Comparison of ENCODE assay signal across 24 cellular contexts in the genomic region with DNA sequence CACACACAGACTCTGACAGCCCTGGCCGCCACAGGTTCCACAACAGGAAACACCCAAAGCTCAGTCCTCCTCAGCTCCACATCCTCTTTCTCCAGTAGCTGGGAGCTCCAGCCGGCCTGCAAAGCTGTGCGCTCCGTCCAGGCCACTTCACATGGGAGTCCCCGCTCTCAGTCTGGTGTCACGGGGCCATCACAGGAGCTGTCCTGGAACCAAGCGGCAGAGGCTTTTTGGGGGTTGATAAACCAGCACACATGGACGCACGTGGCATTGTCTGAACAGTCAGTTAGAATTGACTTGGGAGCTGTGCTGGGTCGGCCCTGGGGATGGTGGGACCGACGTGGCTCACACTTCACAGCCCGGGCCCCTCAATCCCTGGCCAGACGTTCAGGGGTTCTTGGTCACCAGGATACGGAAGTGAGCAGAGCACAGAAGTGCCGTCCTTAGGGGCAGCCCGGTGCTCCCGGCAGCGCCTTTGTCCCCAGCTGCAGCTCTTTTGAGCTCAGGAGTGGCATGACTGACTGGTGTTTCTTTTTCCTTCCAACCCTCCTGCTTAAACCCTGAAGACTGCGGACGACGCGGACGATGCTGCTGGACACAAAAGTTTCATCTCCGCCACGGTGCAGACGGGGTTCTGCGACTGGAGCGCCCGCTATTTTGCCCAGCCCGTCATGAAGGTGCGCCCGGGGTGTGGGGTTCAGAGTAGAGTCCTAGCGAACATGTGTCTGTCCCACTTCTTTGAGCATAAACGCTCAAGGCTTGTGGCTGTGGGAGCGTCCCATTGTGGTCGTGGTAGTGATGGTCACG.
A peak's percentile ranks its signal among the peaks of the same experiment; 100 is the strongest.
DNase-seq lines count a peak whose midpoint lies in the region; ATAC-seq and TF ChIP-seq lines count a peak whose summit lies in the region.
"Had no signal": no experiment of that assay in that cellular context is flagged by ENCODE, and none has a peak within 500 bp of the region (broad histone marks: within the 10 kb centered on the region; RNA-seq: fewer than 3 reads in every experiment).

No MANE protein-coding gene starts in this region.

- H3K4me1 Mint-ChIP-seq in dendritic cell treated with granulocyte-macrophage colony-stimulating factor and Interleukin-4, amounts not matched to agents 40 ng/mL and 50 ng/mL, for 4 days (ENCODE audit: low read depth) = peaks cover 7% of the 10 kb centered on the region
- H3K4me1 Mint-ChIP-seq: CD14-positive monocyte had no signal

- no peak overlapping the region for H2AFZ ChIP-seq in osteoblast (ENCODE audit: low read length)
- H2AFZ ChIP-seq: GM23248 had no signal

- H3K27me3 ChIP-seq in RWPE2 (ENCODE audit: insufficient read depth, poor library complexity, severe bottlenecking) (no peaks in the 10 kb centered on the region), osteoblast (ENCODE audit: insufficient read depth, low read length) (no peaks in the 10 kb centered on the region), upper lobe of right lung (no peaks in the 10 kb centered on the region), prostate gland (replicated peaks; ENCODE audit: insufficient read depth) (no peaks in the 10 kb centered on the region)

- peaks cover 32% of the 10 kb centered on the region for H3K36me3 ChIP-seq in RWPE2 (ENCODE audit: low read depth)
- peaks cover 16% of the 10 kb centered on the region for H3K36me3 ChIP-seq in osteoblast (ENCODE audit: insufficient read depth, low read length)
- peaks cover 40% of the 10 kb centered on the region for H3K36me3 ChIP-seq in upper lobe of right lung
- peaks cover 0 to 10% of the 10 kb centered on the region in 2 donors for H3K36me3 ChIP-seq in prostate gland

- DNase-seq in RWPE2 (ENCODE audit: low spot score) (peak; percentile 58), osteoblast (ENCODE audit: insufficient read length, low spot score, missing footprints) (peak; percentile 56), upper lobe of right lung (peak; percentile 60), prostate gland (ENCODE audit: low spot score) (no peak), NCI-H1417 (lab: John Stamatoyannopoulos, UW) (no peak)
- DNase-seq: AML-193; Calu3; DMS153; GM23248; H7; Kasumi-1; NCI-H1092 treated with DMSO at 0.1 percent for 48 hours; NCI-H1436 treated with DMSO at 0.1 percent for 48 hours; NCI-H187 treated with DMSO at 0.1 percent for 48 hours; NCI-H2171 treated with DMSO at 0.1 percent for 48 hours; NCI-H524; NCI-H774; NK-92 treated with Interleukin-12 subunit alpha and Interleukin-12 subunit beta, amount 100 ng/mL, for 24 hours; PC-3; Right ventricle myocardium superior had no signal

- peaks cover 86% of the 10 kb centered on the region for H3K36me3 Mint-ChIP-seq in dendritic cell treated with granulocyte-macrophage colony-stimulating factor and Interleukin-4, amounts not matched to agents 40 ng/mL and 50 ng/mL, for 4 days (ENCODE audit: low read depth)

- no peak overlapping the region for H3K4me2 ChIP-seq in osteoblast (ENCODE audit: insufficient read depth, low read length)
- H3K4me2 ChIP-seq: A549 had no signal

- no peaks in the 10 kb centered on the region for H3K79me2 ChIP-seq in osteoblast (ENCODE audit: insufficient read depth, low read length)

- WGBS in prostate gland = 94% methylated on average over 33 of the region's 38 CpGs

- no peak overlapping the region for H3K4me3 ChIP-seq in RWPE2 (ENCODE audit: severe bottlenecking)
- H3K4me3 ChIP-seq in osteoblast (ENCODE audit: insufficient read depth, low read length) = no peak overlapping the region
- H3K4me3 ChIP-seq in upper lobe of right lung = no peak overlapping the region
- no peak overlapping the region for H3K4me3 ChIP-seq in prostate gland
- H3K4me3 ChIP-seq: A549, GM23248 had no signal

- no peaks in the 10 kb centered on the region for H3K9me3 Mint-ChIP-seq in dendritic cell treated with granulocyte-macrophage colony-stimulating factor and Interleukin-4, amounts not matched to agents 40 ng/mL and 50 ng/mL, for 4 days
- H3K9me3 Mint-ChIP-seq: CD14-positive monocyte had no signal

- ATAC-seq in RWPE2 (ENCODE audit: low read depth) (no peak), upper lobe of right lung (no peak), GM18511 (IDR thresholded peaks at IDR 0.05; ENCODE audit: unreplicated experiment) (no peak)
- ATAC-seq: A549, PC-3 had no signal

- TF ChIP-seq POLR2A in prostate gland (IDR thresholded peaks at IDR 0.05) = no peak

- peak overlapping the region; percentile 33 for H3K27ac Mint-ChIP-seq in dendritic cell treated with granulocyte-macrophage colony-stimulating factor and Interleukin-4, amounts not matched to agents 40 ng/mL and 50 ng/mL, for 4 days

- H3K9me3 ChIP-seq in RWPE2 (ENCODE audit: severe bottlenecking) (no peaks in the 10 kb centered on the region), osteoblast (ENCODE audit: low read depth, low read length) (no peaks in the 10 kb centered on the region), upper lobe of right lung (no peaks in the 10 kb centered on the region), prostate gland (no peaks in the 10 kb centered on the region)
- H3K9me3 ChIP-seq: A549 had no signal

- intact Hi-C loops in dendritic cell treated with granulocyte-macrophage colony-stimulating factor and Interleukin-4, amounts not matched to agents 40 ng/mL and 50 ng/mL, for 4 days (cut with micrococcal nuclease) = no loop called here
- intact Hi-C loops in upper lobe of right lung (cut with DNase I) (no loop called here), prostate gland (cut with DNase I) (no loop called here)

- H3K27ac ChIP-seq in RWPE2 (ENCODE audit: poor library complexity, severe bottlenecking) (no peak overlapping the region), osteoblast (ENCODE audit: low read depth, low read length) (no peak overlapping the region), upper lobe of right lung (no peak overlapping the region), prostate gland (no peak overlapping the region)
- H3K27ac ChIP-seq: A549, GM23248 had no signal

- no peaks in the 10 kb centered on the region for H4K20me1 ChIP-seq in osteoblast (ENCODE audit: insufficient read depth, low read length)

- no peak for TF ChIP-seq CTCF in RWPE2 (IDR thresholded peaks at IDR 0.05; ENCODE audit: poor library complexity, severe bottlenecking)
- no peak for TF ChIP-seq CTCF in osteoblast (IDR thresholded peaks at IDR 0.05; ENCODE audit: extremely low read depth, low read depth, low read length)
- TF ChIP-seq CTCF in upper lobe of right lung (IDR thresholded peaks at IDR 0.05) = no peak
- TF ChIP-seq CTCF in prostate gland (IDR thresholded peaks at IDR 0.05) = no peak

- H3K27me3 Mint-ChIP-seq in dendritic cell treated with granulocyte-macrophage colony-stimulating factor and Interleukin-4, amounts not matched to agents 40 ng/mL and 50 ng/mL, for 4 days = no peaks in the 10 kb centered on the region

- H3K4me1 ChIP-seq in RWPE2 (ENCODE audit: insufficient read depth, poor library complexity, severe bottlenecking) (no peaks in the 10 kb centered on the region), osteoblast (ENCODE audit: insufficient read depth, low read length) (no peaks in the 10 kb centered on the region), upper lobe of right lung (no peaks in the 10 kb centered on the region), prostate gland (replicated peaks) (no peaks in the 10 kb centered on the region)
- H3K4me1 ChIP-seq: A549 had no signal

- no peak overlapping the region for H3K4me3 Mint-ChIP-seq in dendritic cell treated with granulocyte-macrophage colony-stimulating factor and Interleukin-4, amounts not matched to agents 40 ng/mL and 50 ng/mL, for 4 days
- H3K4me3 Mint-ChIP-seq: CD14-positive monocyte had no signal

Comparison
In these comparisons a context has a peak if more than half of its experiments do, and no peak if none do; other contexts are left out.
1. DNase-seq: peak in RWPE2 (single experiment), osteoblast (single experiment) and upper lobe of right lung (single experiment); none in prostate gland (single experiment) and NCI-H1417 (0 of 3).